8 cellular contexts compared by ENCODE assay signal in genomic region chr3:69306239-69307185, GRCh38.
DNase-seq lines count a peak whose midpoint lies in the region; ATAC-seq and TF ChIP-seq lines count a peak whose summit lies in the region.

No MANE protein-coding gene starts in this region.

- H3K36me3 ChIP-seq in endocrine pancreas (ENCODE audit: control insufficient read depth, insufficient read depth, low read length), result no peaks in the 10 kb centered on the region

- H3K9me3 ChIP-seq in endocrine pancreas (ENCODE audit: control insufficient read depth, low read length), result no peaks in the 10 kb centered on the region

- DNase-seq in NCI-H82 (lab: John Stamatoyannopoulos, UW), result peak; percentile 80
- peak; percentile 30 to 44 for DNase-seq in activated CD8-positive, alpha-beta memory T cell treated with anti-CD3 and anti-CD28 coated beads for 4 hours (ENCODE audit: low read depth in 2 of 2)
- DNase-seq in midbrain (lab: John Stamatoyannopoulos, UW), result peak; percentile 85
- DNase-seq in stimulated activated CD8-positive, alpha-beta memory T cell treated with anti-CD3 and anti-CD28 coated beads, Interleukin-4, amount 100 ng/mL, for 24 hours (ENCODE audit: low read depth), result peak; percentile 41

- TF ChIP-seq CTCF in C4-2B (conservative IDR thresholded peaks at IDR 0.05), result peak; percentile 89

- H3K4me3 ChIP-seq in endocrine pancreas (ENCODE audit: control insufficient read depth, insufficient read depth, low read length), result peak overlapping the region; percentile 26

- H3K27ac ChIP-seq in C4-2B, result no peak overlapping the region

- no peaks in the 10 kb centered on the region for H3K4me1 ChIP-seq in endocrine pancreas (ENCODE audit: control insufficient read depth, insufficient read depth, low read length)

- ATAC-seq in GM19035 (IDR thresholded peaks at IDR 0.05; ENCODE audit: unreplicated experiment) (peak; percentile 98), HG03175 (IDR thresholded peaks at IDR 0.05; ENCODE audit: unreplicated experiment) (peak; percentile 97)

- H3K27me3 ChIP-seq in endocrine pancreas (ENCODE audit: control insufficient read depth, insufficient read depth, low read length), result no peaks in the 10 kb centered on the region

- H3K9ac ChIP-seq in endocrine pancreas (ENCODE audit: control insufficient read depth, insufficient read depth, low read length), result no peak overlapping the region
